ENCODE assay signal across 24 cellular contexts in genomic region chr13:74066937-74067336, GRCh38.
A peak's percentile ranks its signal among the peaks of the same experiment; 100 is the strongest.
DNase-seq lines count a peak whose midpoint lies in the region; ATAC-seq, FAIRE-seq and TF ChIP-seq lines count a peak whose summit lies in the region.
"Had no signal": no experiment of that assay in that cellular context is flagged by ENCODE, and none has a peak within 500 bp of the region (broad histone marks: within the 10 kb centered on the region; RNA-seq: fewer than 3 reads in every experiment).

No MANE protein-coding gene starts in this region.

- FAIRE-seq in kidney (lab: Jason Lieb, UNC) (peak; percentile 19), RCC 7860 (lab: Jason Lieb, UNC) (no peak)
- FAIRE-seq: G401.6, GM18507 had no signal

- no peaks in the 10 kb centered on the region for H3K9me3 Mint-ChIP-seq in type B pancreatic cell
- H3K9me3 Mint-ChIP-seq: CD8-positive, alpha-beta T cell; GM23338 had no signal

- no peak overlapping the region for H3K9ac ChIP-seq in kidney (ENCODE audit: low read length in 2 of 2)

- DNase-seq in T-helper 17 cell (no peak), cardiac fibroblast (ENCODE audit: low read depth in 2 of 2) (peak; percentile 19 to 20), kidney (no peak), type B pancreatic cell (ENCODE audit: extremely low spot score, unreplicated experiment) (no peak), RCC 7860 (ENCODE audit: low spot score) (no peak), posterior vena cava (ENCODE audit: low spot score) (no peak), AG20443 (ENCODE audit: low spot score) (no peak)
- DNase-seq: ACHN; AML-193; C1 segment of cervical spinal cord; CD8-positive, alpha-beta T cell; KG1; NCI-H1105; NCI-H146; NCI-H2029; NCI-H226; NCI-H524; NCI-H82 had no signal

- H3K27ac Mint-ChIP-seq in T-helper 17 cell = peak overlapping the region; percentile 27
- H3K27ac Mint-ChIP-seq in type B pancreatic cell = peak overlapping the region; percentile 67
- H3K27ac Mint-ChIP-seq: GM23338 had no signal

- H3K36me3 Mint-ChIP-seq in T-helper 17 cell (ENCODE audit: low read depth) (no peaks in the 10 kb centered on the region), type B pancreatic cell (peaks cover 22% of the 10 kb centered on the region)

- no peak overlapping the region for H3K27ac ChIP-seq in kidney (ENCODE audit: low read depth in 2 of 2, low read length in 2 of 2)
- H3K27ac ChIP-seq: SJSA1 had no signal

- H3K27me3 Mint-ChIP-seq in T-helper 17 cell (no peaks in the 10 kb centered on the region), type B pancreatic cell (no peaks in the 10 kb centered on the region)

- TF ChIP-seq CTCF in cardiac fibroblast (IDR thresholded peaks at IDR 0.05; ENCODE audit: low read depth, low read length) (no peak), kidney (IDR thresholded peaks at IDR 0.05; ENCODE audit: borderline replicate concordance, extremely low read depth, insufficient read depth) (no peak), type B pancreatic cell (conservative IDR thresholded peaks at IDR 0.05) (no peak)

- H3K4me3 ChIP-seq in cardiac fibroblast (replicated peaks in 1 of 2; ENCODE audit: low read depth in 2 of 2, low read length in 2 of 2) = no peak overlapping the region
- H3K4me3 ChIP-seq in kidney (ENCODE audit: low read length in 2 of 2) = no peak overlapping the region
- H3K4me3 ChIP-seq: GM23338, HAP-1, SJSA1 had no signal

- H3K36me3 ChIP-seq in kidney (ENCODE audit: control insufficient read depth in 1 of 2, insufficient read depth in 2 of 2, low read length in 2 of 2) = no peaks in the 10 kb centered on the region
- H3K36me3 ChIP-seq: HAP-1, SJSA1 had no signal

- H3K4me3 Mint-ChIP-seq in T-helper 17 cell (no peak overlapping the region), type B pancreatic cell (no peak overlapping the region)
- H3K4me3 Mint-ChIP-seq: CD8-positive, alpha-beta T cell; GM23338 had no signal

- intact Hi-C loops in kidney (cut with DNase I) (no loop called here), posterior vena cava (cut with DNase I) (no loop called here)

- H3K4me1 ChIP-seq in kidney (ENCODE audit: control insufficient read depth in 1 of 2, insufficient read depth in 1 of 2, low read depth in 1 of 2, low read length in 2 of 2) = peaks cover 6 to 7% of the 10 kb centered on the region in 2 donors
- H3K4me1 ChIP-seq: HAP-1 had no signal

- H3K4me1 Mint-ChIP-seq in T-helper 17 cell = peaks cover 63% of the 10 kb centered on the region
- H3K4me1 Mint-ChIP-seq in type B pancreatic cell (ENCODE audit: unreplicated experiment) = peaks cover 29% of the 10 kb centered on the region

- no peaks in the 10 kb centered on the region for H3K9me3 ChIP-seq in T-helper 17 cell (ENCODE audit: control insufficient read depth, low read length, poor library complexity, severe bottlenecking)
- H3K9me3 ChIP-seq in kidney (ENCODE audit: control insufficient read depth in 1 of 2, low read length in 2 of 2) = no peaks in the 10 kb centered on the region
- H3K9me3 ChIP-seq: HAP-1, SJSA1 had no signal

- ATAC-seq in T-helper 17 cell = no peak
- ATAC-seq: CD8-positive, alpha-beta T cell; GM23338; Panc1 had no signal

Comparison
In these comparisons a context has a peak if more than half of its experiments do, and no peak if none do; other contexts are left out.
1. DNase-seq: peak in cardiac fibroblast (2 of 2); none in T-helper 17 cell (0 of 3), kidney (single experiment), type B pancreatic cell (single experiment), RCC 7860 (single experiment), posterior vena cava (single experiment) and AG20443 (single experiment).